ENCODE assay signal across 27 cellular contexts in the genomic region with DNA sequence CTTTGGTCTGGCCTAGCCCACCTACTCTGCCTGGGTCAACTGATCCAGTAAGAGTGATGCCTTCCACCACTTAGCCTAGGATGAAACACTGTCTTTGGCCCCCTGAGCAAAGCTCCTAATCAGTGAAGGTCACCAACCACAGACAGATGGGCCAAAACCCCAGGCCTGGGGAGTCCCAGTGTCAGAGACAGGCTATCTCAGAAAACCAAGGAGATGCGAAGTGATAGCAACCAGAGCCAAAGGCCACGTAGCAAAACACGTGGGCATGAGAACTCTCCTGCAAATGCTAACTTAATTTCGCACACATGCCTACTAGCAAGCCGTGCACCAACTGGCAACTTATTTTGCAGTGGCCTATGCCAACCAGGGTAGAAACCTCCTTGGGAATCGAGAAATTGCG.
"Had no signal": no experiment of that assay in that cellular context is flagged by ENCODE, and none has a peak within 500 bp of the region (broad histone marks: within the 10 kb centered on the region; RNA-seq: fewer than 3 reads in every experiment).

No MANE protein-coding gene starts in this region.

- ATAC-seq: activated CD4-positive, CD25-positive, alpha-beta regulatory T cell treated with anti-CD3 and anti-CD28 coated beads, Interleukin-2, amount 50 U/mL, for 24 hours; activated CD8-positive, alpha-beta T cell treated with anti-CD3 and anti-CD28 coated beads for 36 hours; activated T-cell treated with anti-CD3 and anti-CD28 coated beads, Interleukin-2, amount 50 U/mL, for 72 hours; body of pancreas; PC-3; SK-N-SH treated with all-trans-retinoic acid at 6 μM for 48 hours had no signal

- H3K4me3 ChIP-seq: ascending aorta, body of pancreas, SJSA1 had no signal

- DNase-seq: activated CD4-positive, alpha-beta T cell treated with anti-CD3 and anti-CD28 coated beads for 4 hours; activated CD8-positive, alpha-beta memory T cell treated with anti-CD3 and anti-CD28 coated beads, Interleukin-2, amount 50 U/mL, for 4 hours; activated CD8-positive, alpha-beta T cell treated with anti-CD3 and anti-CD28 coated beads for 36 hours; activated T-cell treated with anti-CD3 and anti-CD28 coated beads, Interleukin-2, amount 50 U/mL, for 72 hours; body of pancreas; Karpas-422; MM.1S; NCI-H1105 treated with DMSO at 0.1 percent for 48 hours; NCI-H1436 treated with DMSO at 0.1 percent for 48 hours; NCI-H187; NCI-H2081; NCI-H510A treated with DMSO at 0.1 percent for 48 hours; NCI-H69; NK-92 treated with Interleukin-12 subunit alpha and Interleukin-12 subunit beta, amount 100 ng/mL, for 24 hours; PC-3; SHP77; SW 1271; T-helper 9 cell had no signal

- H3K27me3 ChIP-seq: ascending aorta, body of pancreas, SJSA1 had no signal

- H3K27ac Mint-ChIP-seq: activated CD8-positive, alpha-beta T cell treated with anti-CD3 and anti-CD28 coated beads for 36 hours; activated naive CD4-positive, alpha-beta T cell treated with anti-CD3 and anti-CD28 coated beads, Interleukin-2, amount 50 U/mL, for 24 hours; activated T-cell treated with anti-CD3 and anti-CD28 coated beads, Interleukin-2, amount 50 U/mL, for 72 hours; T-helper 1 cell treated with Interleukin-12 subunit alpha and Interleukin-12 subunit beta and Interleukin-4 antibody, amounts not matched to agents 30 μg/mL and 1 μg/mL, for 36 hours had no signal

- H3K4me3 Mint-ChIP-seq: activated CD8-positive, alpha-beta T cell treated with anti-CD3 and anti-CD28 coated beads for 36 hours; activated naive CD4-positive, alpha-beta T cell treated with anti-CD3 and anti-CD28 coated beads, Interleukin-2, amount 50 U/mL, for 24 hours; activated T-cell treated with anti-CD3 and anti-CD28 coated beads, Interleukin-2, amount 50 U/mL, for 72 hours; T-helper 1 cell treated with Interleukin-12 subunit alpha and Interleukin-12 subunit beta and Interleukin-4 antibody, amounts not matched to agents 30 μg/mL and 1 μg/mL, for 36 hours had no signal

- FAIRE-seq: bronchial epithelial cell, RCC 7860, TTC549 had no signal

- H3K9me3 Mint-ChIP-seq: activated naive CD4-positive, alpha-beta T cell treated with anti-CD3 and anti-CD28 coated beads, Interleukin-2, amount 50 U/mL, for 24 hours; T-helper 1 cell treated with Interleukin-12 subunit alpha and Interleukin-12 subunit beta and Interleukin-4 antibody, amounts not matched to agents 30 μg/mL and 1 μg/mL, for 36 hours had no signal

- H3K27me3 Mint-ChIP-seq: activated CD8-positive, alpha-beta T cell treated with anti-CD3 and anti-CD28 coated beads for 36 hours; activated naive CD4-positive, alpha-beta T cell treated with anti-CD3 and anti-CD28 coated beads, Interleukin-2, amount 50 U/mL, for 24 hours had no signal

- H3K4me1 Mint-ChIP-seq: activated naive CD4-positive, alpha-beta T cell treated with anti-CD3 and anti-CD28 coated beads, Interleukin-2, amount 50 U/mL, for 24 hours had no signal

- H3K4me1 ChIP-seq: ascending aorta, body of pancreas, SJSA1 had no signal

- H3K36me3 ChIP-seq: ascending aorta had no signal

- H3K27ac ChIP-seq: ascending aorta, body of pancreas, SJSA1 had no signal

- H3K9me3 ChIP-seq: ascending aorta, body of pancreas, SJSA1 had no signal
